30 cellular contexts compared by ENCODE assay signal in the genomic region with DNA sequence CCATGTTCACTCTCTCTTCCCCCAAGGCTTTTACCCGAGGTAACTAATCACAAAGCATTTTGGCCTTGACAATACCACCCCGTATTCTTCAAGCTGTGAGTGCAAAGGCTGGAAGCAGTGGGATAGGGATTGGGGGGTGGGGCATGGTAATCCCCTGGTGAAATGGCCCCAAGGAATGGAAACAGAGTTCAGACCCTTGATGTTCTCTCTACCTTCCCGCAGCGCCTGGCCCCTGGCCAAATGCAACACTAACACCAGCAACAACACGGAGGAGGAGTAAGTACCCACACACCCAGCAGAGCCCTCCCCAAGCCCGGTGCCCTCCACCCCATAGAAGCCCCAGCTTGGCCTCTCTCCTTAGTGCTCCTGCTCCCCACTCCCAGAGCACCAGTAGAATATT. TPM values are rescaled to one million over a fixed set of nuclear protein-coding genes. Genes with fewer than 3 reads are reported as not detected.
DNase-seq lines count a peak whose midpoint lies in the region; ATAC-seq, FAIRE-seq and TF ChIP-seq lines count a peak whose summit lies in the region.
"Had no signal": no experiment of that assay in that cellular context is flagged by ENCODE, and none has a peak within 500 bp of the region (broad histone marks: within the 10 kb centered on the region; RNA-seq: fewer than 3 reads in every experiment).

No MANE protein-coding gene starts in this region.

- POLR2A ChIA-PET in K562 (lab: Yijun Ruan, JAX), result no interaction called here

- H3K27me3 ChIP-seq in GM23338 (ENCODE audit: insufficient read depth) (no peaks in the 10 kb centered on the region), K562 (ENCODE audit: control insufficient read depth in 2 of 2, insufficient read depth in 2 of 2, low read length in 2 of 2) (peaks cover 44 to 71% of the 10 kb centered on the region in 2 experiments), mesendoderm (ENCODE audit: insufficient read depth, low read length, poor library complexity) (no peaks in the 10 kb centered on the region)
- H3K27me3 ChIP-seq: BE2C, SJSA1 had no signal

- H3K27ac Mint-ChIP-seq in GM23338, result no peak overlapping the region; the same call in 1 of the 2 replicates
- H3K27ac Mint-ChIP-seq: CD14-positive monocyte had no signal

- H2BK5ac ChIP-seq in mesendoderm (ENCODE audit: low read length), result no peak overlapping the region

- 0 out of 2 replicates have a peak, but pooled peaks cover 2% of the 10 kb centered on the region for H3K9me3 ChIP-seq in K562 (replicated peaks; ENCODE audit: control insufficient read depth, insufficient read depth, low read depth, low read length)
- H3K9me3 ChIP-seq: BE2C, SJSA1 had no signal

- DNase-seq in NCI-H345 (lab: John Stamatoyannopoulos, UW), result peak; percentile 4
- no peak for DNase-seq in NCI-H345 treated with DMSO at 0.1 percent for 48 hours (lab: John Stamatoyannopoulos, UW; ENCODE audit: unreplicated experiment)
- no peak for DNase-seq in GM23338 (ENCODE audit: low spot score)
- no peak for DNase-seq in K562 (ENCODE audit: extremely low read depth in 1 of 4, low spot score in 3 of 4)
- peak; percentile 67 for DNase-seq in mesendoderm
- DNase-seq in DMS53 treated with DMSO at 0.1 percent for 48 hours (lab: John Stamatoyannopoulos, UW; ENCODE audit: unreplicated experiment), result no peak
- DNase-seq in NCI-H146 treated with DMSO at 0.1 percent for 48 hours (lab: John Stamatoyannopoulos, UW; ENCODE audit: unreplicated experiment), result no peak
- DNase-seq: 8988T; ACHN; BE2C; CD8-positive, alpha-beta memory T cell; DMS 273 treated with DMSO at 0.1 percent for 48 hours; DMS79 treated with DMSO at 0.1 percent for 48 hours; H9; IMR-90; MM.1S; NCI-H1417; NCI-H1694 treated with DMSO at 0.1 percent for 48 hours; NCI-H2081; NCI-H2171 treated with DMSO at 0.1 percent for 48 hours; NCI-H446; NCI-H524 treated with DMSO at 0.1 percent for 48 hours; Right ventricle myocardium superior; RPMI8226 had no signal

- H3K79me1 ChIP-seq in mesendoderm (ENCODE audit: low read length), result no peaks in the 10 kb centered on the region

- no peak overlapping the region for H3K9ac ChIP-seq in K562 (ENCODE audit: insufficient read depth in 1 of 2, low read depth in 2 of 2, low read length in 2 of 2)
- no peak overlapping the region for H3K9ac ChIP-seq in mesendoderm (ENCODE audit: low read length)
- H3K9ac ChIP-seq: KMS-11 had no signal

- H3K4me1 Mint-ChIP-seq in GM23338, result peaks cover 9% of the 10 kb centered on the region; the same call in 2 of the 3 replicates
- H3K4me1 Mint-ChIP-seq: CD14-positive monocyte had no signal

- no peak for TF ChIP-seq POLR2A in K562 (conservative IDR thresholded peaks at IDR 0.05)

- H3K9me2 ChIP-seq in GM23338 (ENCODE audit: insufficient read depth), result no peaks in the 10 kb centered on the region

- no peaks in the 10 kb centered on the region for H3F3A ChIP-seq in GM23338 (replicated peaks; ENCODE audit: low read depth)

- no peak overlapping the region for H2AK5ac ChIP-seq in mesendoderm (ENCODE audit: low read length)

- no peak overlapping the region for H3K4ac ChIP-seq in mesendoderm (ENCODE audit: low read depth, low read length)

- H3K79me2 ChIP-seq in GM23338 (replicated peaks; ENCODE audit: insufficient read depth) (no peaks in the 10 kb centered on the region), K562 (ENCODE audit: control insufficient read depth, insufficient read depth, low read length) (no peaks in the 10 kb centered on the region), mesendoderm (ENCODE audit: control insufficient read depth, insufficient read depth, low read length) (no peaks in the 10 kb centered on the region)

- no peak for TF ChIP-seq RAD21 in K562 (CRISPR knock-in tag; conservative IDR thresholded peaks at IDR 0.05 in 1 of 2, IDR thresholded peaks at IDR 0.05 in 1 of 2)

- H3K9me1 ChIP-seq in K562 (ENCODE audit: control insufficient read depth, insufficient read depth, low read length), result peaks cover 3% of the 10 kb centered on the region

- no peak overlapping the region for H3K23ac ChIP-seq in mesendoderm (ENCODE audit: low read length)

- H3K18ac ChIP-seq in mesendoderm (ENCODE audit: low read length), result no peak overlapping the region

- intact Hi-C loops in K562 (cut with micrococcal nuclease), result loop anchor here (10.0 kb wide), 3 partner anchors 638 to 788 kb away; no protein-coding TSS in a partner anchor

- no peak overlapping the region for H3K4me3 ChIP-seq in GM23338
- no peak overlapping the region for H3K4me3 ChIP-seq in K562
- H3K4me3 ChIP-seq in mesendoderm (ENCODE audit: low read length), result no peak overlapping the region
- H3K4me3 ChIP-seq: SJSA1 had no signal

- TF ChIP-seq EP300 in K562 (IDR thresholded peaks at IDR 0.05; ENCODE audit: low read length), result no peak

- no peak for TF ChIP-seq CTCF in GM23338 (conservative IDR thresholded peaks at IDR 0.05; ENCODE audit: low read depth in 2 of 2)
- no peak for TF ChIP-seq CTCF in K562 (IDR thresholded peaks at IDR 0.05 in 2 of 3, conservative IDR thresholded peaks at IDR 0.05 in 1 of 3; ENCODE audit: insufficient read depth in 2 of 3, low read depth in 1 of 3, low read length in 3 of 3)

- WGBS in K562 (ENCODE audit: insufficient coverage, low coverage, missing lambda C conversion rate), result 3% methylated on average over 5 of the region's 6 CpGs
- WGBS in mesendoderm (ENCODE audit: extremely low coverage, insufficient coverage, low lambda C conversion rate), result no CpG with 5 or more reads among the region's 6 CpGs

- peaks cover 5% of the 10 kb centered on the region for H3K27me3 Mint-ChIP-seq in GM23338 (ENCODE audit: insufficient read depth, low read depth, poor library complexity)

- H2BK120ac ChIP-seq in mesendoderm (ENCODE audit: low read depth, low read length), result no peak overlapping the region

- no peak overlapping the region for H4K8ac ChIP-seq in mesendoderm (ENCODE audit: low read depth, low read length)

- no peak overlapping the region for H4K5ac ChIP-seq in mesendoderm (ENCODE audit: low read length)

- H3K36me3 Mint-ChIP-seq in GM23338 (ENCODE audit: low read depth), result no peaks in the 10 kb centered on the region
- H3K36me3 Mint-ChIP-seq: CD14-positive monocyte; CD8-positive, alpha-beta memory T cell had no signal

- CTCF ChIA-PET in K562 (lab: Yijun Ruan, JAX; ENCODE audit: low intra/inter-chr PET ratio), result interaction anchor here (0.7 kb wide), 1 partner anchor 787 kb away, joined by 3 read pairs; no protein-coding TSS in a partner anchor

- H3K56ac ChIP-seq in mesendoderm (ENCODE audit: low read length), result peak overlapping the region; percentile 57

- H4K20me1 ChIP-seq in GM23338 (replicated peaks; ENCODE audit: insufficient read depth) (0 out of 2 replicates have a peak, but pooled peaks cover 6% of the 10 kb centered on the region), K562 (replicated peaks; ENCODE audit: control insufficient read depth, insufficient read depth, low read length) (no peaks in the 10 kb centered on the region; the same call in 1 of the 2 replicates)

- no peaks in the 10 kb centered on the region for H3K36me3 ChIP-seq in GM23338 (ENCODE audit: insufficient read depth)
- no peaks in the 10 kb centered on the region for H3K36me3 ChIP-seq in K562 (ENCODE audit: control insufficient read depth, insufficient read depth, low read length)
- H3K36me3 ChIP-seq in mesendoderm (ENCODE audit: control insufficient read depth, insufficient read depth, low read length), result no peaks in the 10 kb centered on the region
- H3K36me3 ChIP-seq: BE2C, SJSA1 had no signal

- peak; percentile 39 for ATAC-seq in GM23338
- no peak for ATAC-seq in K562
- ATAC-seq in HG03280 (IDR thresholded peaks at IDR 0.05; ENCODE audit: unreplicated experiment), result no peak

- no peak overlapping the region for H3K4me3 Mint-ChIP-seq in GM23338
- H3K4me3 Mint-ChIP-seq: CD14-positive monocyte had no signal

- H2AFZ ChIP-seq in GM23338 (no peak overlapping the region), K562 (ENCODE audit: low read depth, low read length) (peak overlapping the region; percentile 66; the same call in 1 of the 2 replicates)

- no peaks in the 10 kb centered on the region; the same call in 2 of the 3 replicates for H3K9me3 Mint-ChIP-seq in GM23338
- H3K9me3 Mint-ChIP-seq: CD14-positive monocyte; CD8-positive, alpha-beta memory T cell; H9 had no signal

- no peak overlapping the region for H3K4me2 ChIP-seq in GM23338
- H3K4me2 ChIP-seq in K562 (ENCODE audit: insufficient read depth, low read length), result no peak overlapping the region
- H3K4me2 ChIP-seq in mesendoderm (ENCODE audit: low read length), result no peak overlapping the region
- H3K4me2 ChIP-seq: KMS-11 had no signal

- no TSS peak for BruUV-seq in K562 (replicated peaks; lab: Mats Ljungman, UMichigan)

- H3K27ac ChIP-seq in GM23338 (ENCODE audit: low read depth), result no peak overlapping the region
- H3K27ac ChIP-seq in K562 (ENCODE audit: extremely low read depth, low read depth, low read length), result no peak overlapping the region
- no peak overlapping the region for H3K27ac ChIP-seq in mesendoderm (ENCODE audit: low read depth, low read length)
- H3K27ac ChIP-seq: KMS-11, SJSA1 had no signal

- no peak for FAIRE-seq in K562 (lab: Jason Lieb, UNC)
- FAIRE-seq: GM12892, GM19239 had no signal

- H3K4me1 ChIP-seq in GM23338 (ENCODE audit: insufficient read depth), result no peaks in the 10 kb centered on the region
- H3K4me1 ChIP-seq in K562 (replicated peaks in 1 of 2; ENCODE audit: control insufficient read depth in 2 of 2, insufficient read depth in 2 of 2, low read length in 2 of 2), result no peaks in the 10 kb centered on the region
- H3K4me1 ChIP-seq in mesendoderm (ENCODE audit: control insufficient read depth, low read depth, low read length), result peaks cover 5% of the 10 kb centered on the region
- H3K4me1 ChIP-seq: BE2C had no signal

- in situ Hi-C loops in K562 (cut with MboI), result loop anchor here (25.0 kb wide), 1 partner anchor 571 kb away; no protein-coding TSS in a partner anchor

- no peak overlapping the region for H2BK15ac ChIP-seq in mesendoderm (replicated peaks; ENCODE audit: low read depth)

RNA-seq across cellular contexts. Expression of a gene that starts 36.9 kb away (rescaled TPM):
- total RNA-seq in GM23338 (2014; rRNA removed; shearing (Covaris generic)), result not detected in 2 replicates
- not detected in 2 replicates for polyA plus RNA-seq in GM23338 (2016; fragmentation: Nextera tagmentation; extraction: Ambion mirVana)
- not detected in 2 replicates for total RNA-seq in K562 (2011; cell fraction: chromatin; rRNA removed; ENCODE audit: low replicate concordance)
- not detected in 2 replicates for total RNA-seq in K562 (2011; cell fraction: nucleolus; rRNA removed)
- not detected in 2 replicates for total RNA-seq in K562 (2011; cell fraction: nucleoplasm; rRNA removed)
- total RNA-seq in K562 (2014; rRNA removed), result not detected in 2 replicates
- not detected in 2 replicates for total RNA-seq in K562 (2014; rRNA removed; fragmentation: Illumina TruSeq; extraction: Trizol)
- total RNA-seq in K562 (2015; rRNA removed; fragmentation: Illumina TruSeq; extraction: Trizol), result not detected in 2 replicates
- total RNA-seq in K562 (2021), result not detected in 2 replicates
- not detected in 2 replicates for polyA plus RNA-seq in K562 (2011; rRNA removed)
- polyA plus RNA-seq in K562 (2011; cell fraction: cytosol; rRNA removed), result not detected in 2 replicates
- polyA plus RNA-seq in K562 (2011; cell fraction: nucleus; rRNA removed), result not detected in 2 replicates
- polyA plus RNA-seq in K562 (2012), result 0.03 TPM in 1 of 2 replicates, not detected in the other
- polyA plus RNA-seq in K562 (2014; fragmentation: Illumina TruSeq; extraction: Trizol), result not detected in 2 replicates
- polyA plus RNA-seq in K562 (2014; fragmentation: Nextera tagmentation; extraction: Ambion mirVana), result not detected
- polyA plus RNA-seq in K562 (2014; rRNA removed), result not detected in 2 replicates
- not detected in 2 replicates for polyA minus RNA-seq in K562 (2011; rRNA and poly(A)+ RNA removed)
- polyA minus RNA-seq in K562 (2011; cell fraction: cytosol; rRNA and poly(A)+ RNA removed), result not detected in 2 replicates
- polyA minus RNA-seq in K562 (2011; cell fraction: nucleus; rRNA and poly(A)+ RNA removed), result not detected in 2 replicates
- polyA plus RNA-seq in mesendoderm (2013, experiment 1 of 2), result 0.07 TPM
- polyA plus RNA-seq in mesendoderm (2013, experiment 2 of 2), result 0.08 TPM
- total RNA-seq: CD8-positive, alpha-beta memory T cell; H9; Right ventricle myocardium superior; SJSA1 had no signal
- polyA plus RNA-seq: CD14-positive monocyte; CD8-positive, alpha-beta memory T cell; IMR-90 had no signal

Comparison
In these comparisons a context has a peak if more than half of its experiments do, and no peak if none do; other contexts are left out.
1. DNase-seq: peak in NCI-H345 (single experiment) and mesendoderm (single experiment); none in NCI-H345 treated with DMSO at 0.1 percent for 48 hours (single experiment), GM23338 (single experiment), K562 (0 of 4), DMS53 treated with DMSO at 0.1 percent for 48 hours (single experiment) and NCI-H146 treated with DMSO at 0.1 percent for 48 hours (single experiment).